In the genomic region with DNA sequence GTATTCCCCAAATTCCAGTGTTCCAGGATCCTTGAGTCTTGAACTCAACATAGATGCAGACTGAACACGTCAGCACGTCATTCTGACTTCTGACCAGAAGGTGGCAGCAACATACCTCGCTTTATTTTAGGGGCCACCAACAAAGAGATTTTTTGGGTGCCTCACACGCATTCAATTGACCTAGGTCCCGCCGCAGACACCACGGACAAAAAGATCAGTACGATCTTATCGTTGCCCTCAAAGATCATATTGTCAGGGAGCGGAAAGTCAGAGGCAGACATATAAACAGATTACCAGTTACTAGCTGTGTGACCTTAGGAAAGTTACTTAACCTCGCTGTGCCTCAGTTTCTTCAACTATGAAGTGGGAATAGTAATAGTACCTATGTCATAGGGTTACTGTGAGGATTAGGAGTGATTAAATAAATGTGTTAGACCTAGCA, we compare ENCODE assay signal across 8 cellular contexts. TPM values are rescaled to one million over a fixed set of nuclear protein-coding genes. Genes with fewer than 3 reads are reported as not detected.
A peak's percentile ranks its signal among the peaks of the same experiment; 100 is the strongest.
DNase-seq lines count a peak whose midpoint lies in the region; ATAC-seq and TF ChIP-seq lines count a peak whose summit lies in the region.

No MANE protein-coding gene starts in this region.

- no peaks in the 10 kb centered on the region for H3K36me3 ChIP-seq in mesendoderm (ENCODE audit: control insufficient read depth, insufficient read depth, low read length)

- no peaks in the 10 kb centered on the region for H3K9me3 Mint-ChIP-seq in stimulated activated effector memory CD8-positive, alpha-beta T cell treated with anti-CD3 and anti-CD28 coated beads, Interleukin-12 subunit alpha, Interleukin-12 subunit beta, amount 100 ng/mL, for 72 hours

- H3K4me3 ChIP-seq in dorsolateral prefrontal cortex (no peak overlapping the region), mesendoderm (ENCODE audit: low read length) (no peak overlapping the region)

- H3K79me1 ChIP-seq in mesendoderm (ENCODE audit: low read length), result no peaks in the 10 kb centered on the region

- H2BK5ac ChIP-seq in mesendoderm (ENCODE audit: low read length), result no peak overlapping the region

- H3K27me3 ChIP-seq in dorsolateral prefrontal cortex (peaks cover 0 to 3% (median 0%) of the 10 kb centered on the region in 45 donors), mesendoderm (ENCODE audit: insufficient read depth, low read length, poor library complexity) (no peaks in the 10 kb centered on the region)

- no peak overlapping the region for H3K18ac ChIP-seq in mesendoderm (ENCODE audit: low read length)

- H3K79me2 ChIP-seq in mesendoderm (ENCODE audit: control insufficient read depth, insufficient read depth, low read length), result no peaks in the 10 kb centered on the region

- H3K36me3 Mint-ChIP-seq in stimulated activated effector memory CD8-positive, alpha-beta T cell treated with anti-CD3 and anti-CD28 coated beads, Interleukin-12 subunit alpha, Interleukin-12 subunit beta, amount 100 ng/mL, for 72 hours, result no peaks in the 10 kb centered on the region

- no peak overlapping the region for H2AK5ac ChIP-seq in mesendoderm (ENCODE audit: low read length)

- no peak overlapping the region for H3K27ac Mint-ChIP-seq in stimulated activated effector memory CD8-positive, alpha-beta T cell treated with anti-CD3 and anti-CD28 coated beads, Interleukin-12 subunit alpha, Interleukin-12 subunit beta, amount 100 ng/mL, for 72 hours

- H3K27ac ChIP-seq in dorsolateral prefrontal cortex (no peak overlapping the region), mesendoderm (ENCODE audit: low read depth, low read length) (no peak overlapping the region)

- H3K9ac ChIP-seq in mesendoderm (ENCODE audit: low read length), result no peak overlapping the region

- no peak overlapping the region for H2BK15ac ChIP-seq in mesendoderm (replicated peaks; ENCODE audit: low read depth)

- no peak overlapping the region for H3K23ac ChIP-seq in mesendoderm (ENCODE audit: low read length)

- no CpG with 5 or more reads among the region's 11 CpGs for WGBS in mesendoderm (ENCODE audit: extremely low coverage, insufficient coverage, low lambda C conversion rate)

- no peaks in the 10 kb centered on the region for H3K4me1 ChIP-seq in mesendoderm (ENCODE audit: control insufficient read depth, low read depth, low read length)

- intact Hi-C loops in dorsolateral prefrontal cortex (cut with DNase I), result loop anchor here (2.0 to 10.0 kb wide), 4 partner anchors 46 to 226 kb away; no protein-coding TSS in a partner anchor

- TF ChIP-seq CTCF in dorsolateral prefrontal cortex (IDR thresholded peaks at IDR 0.05 in 54 of 56, conservative IDR thresholded peaks at IDR 0.05 in 2 of 56; ENCODE audit: low read depth in 1 of 56, partially characterized antibody in 56 of 56), result peak; percentile 63 to 93 (median 84)

- no peak overlapping the region for H3K4me2 ChIP-seq in mesendoderm (ENCODE audit: low read length)

- H4K5ac ChIP-seq in mesendoderm (ENCODE audit: low read length), result no peak overlapping the region

- H4K8ac ChIP-seq in mesendoderm (ENCODE audit: low read depth, low read length), result no peak overlapping the region

- DNase-seq in NCI-H2029 (lab: John Stamatoyannopoulos, UW) (peak; percentile 22), NCI-H2029 treated with DMSO at 0.1 percent for 48 hours (lab: John Stamatoyannopoulos, UW) (no peak), NCI-H128 (lab: John Stamatoyannopoulos, UW; ENCODE audit: unreplicated experiment) (peak; percentile 31), dorsolateral prefrontal cortex (peak in 5 of 10 donors; percentile 55 to 73 (median 62)), mesendoderm (peak; percentile 58)
- DNase-seq in activated CD4-positive, alpha-beta T cell treated with anti-CD3 and anti-CD28 coated beads, Interleukin-2, amount 50 U/mL, for 48 hours, result peak; percentile 65 to 80
- peak; percentile 60 to 83 for DNase-seq in stimulated activated effector memory CD8-positive, alpha-beta T cell treated with anti-CD3 and anti-CD28 coated beads, Interleukin-12 subunit alpha, Interleukin-12 subunit beta, amount 100 ng/mL, for 72 hours (ENCODE audit: low spot score in 2 of 2)

- H3K4ac ChIP-seq in mesendoderm (ENCODE audit: low read depth, low read length), result no peak overlapping the region

- peak; percentile 67 for ATAC-seq in stimulated activated effector memory CD8-positive, alpha-beta T cell treated with anti-CD3 and anti-CD28 coated beads, Interleukin-12 subunit alpha, Interleukin-12 subunit beta, amount 100 ng/mL, for 72 hours
- ATAC-seq in HG03520 (IDR thresholded peaks at IDR 0.05; ENCODE audit: unreplicated experiment), result no peak

- no peaks in the 10 kb centered on the region for H3K4me1 Mint-ChIP-seq in stimulated activated effector memory CD8-positive, alpha-beta T cell treated with anti-CD3 and anti-CD28 coated beads, Interleukin-12 subunit alpha, Interleukin-12 subunit beta, amount 100 ng/mL, for 72 hours

- H2BK120ac ChIP-seq in mesendoderm (ENCODE audit: low read depth, low read length), result no peak overlapping the region

- H3K56ac ChIP-seq in mesendoderm (ENCODE audit: low read length), result no peak overlapping the region

- no peak overlapping the region for H3K4me3 Mint-ChIP-seq in stimulated activated effector memory CD8-positive, alpha-beta T cell treated with anti-CD3 and anti-CD28 coated beads, Interleukin-12 subunit alpha, Interleukin-12 subunit beta, amount 100 ng/mL, for 72 hours

RNA-seq across cellular contexts. Expression of gene PRPH, which starts 6.5 kb away (rescaled TPM):
- 1 to 10 TPM in 40 of 120 experiments, under 1 TPM in 58, not detected in 22; 0.15 to 10.0 (median 0.84) TPM for total RNA-seq in dorsolateral prefrontal cortex
- polyA plus RNA-seq in mesendoderm (2013, experiment 1 of 2), result 0.49 TPM
- 0.49 TPM for polyA plus RNA-seq in mesendoderm (2013, experiment 2 of 2)

RNA-seq across cellular contexts. Expression of gene TUBA1C, which starts 23.6 kb away (rescaled TPM):
- total RNA-seq in dorsolateral prefrontal cortex, result 10 to 100 TPM in 95 of 120 experiments, 1 to 10 TPM in 25; 3.6 to 40.5 (median 14.6) TPM
- 1,199 TPM for polyA plus RNA-seq in mesendoderm (2013, experiment 1 of 2)
- polyA plus RNA-seq in mesendoderm (2013, experiment 2 of 2), result 1,164 TPM

RNA-seq across cellular contexts. Expression of gene TROAP, which starts 34.6 kb away (rescaled TPM):
- 1 to 10 TPM in 3 of 120 experiments, under 1 TPM in 15, not detected in 102; 0.17 to 1.9 (median 0.52) TPM for total RNA-seq in dorsolateral prefrontal cortex
- 57.2 TPM for polyA plus RNA-seq in mesendoderm (2013, experiment 1 of 2)
- polyA plus RNA-seq in mesendoderm (2013, experiment 2 of 2), result 56.2 TPM

RNA-seq across cellular contexts. Expression of gene C1QL4, which starts 48.6 kb away (rescaled TPM):
- 1 to 10 TPM in 5 of 120 experiments, under 1 TPM in 64, not detected in 51; 0.19 to 1.4 (median 0.44) TPM for total RNA-seq in dorsolateral prefrontal cortex
- 0.06 TPM for polyA plus RNA-seq in mesendoderm (2013, experiment 1 of 2)
- 0.04 TPM for polyA plus RNA-seq in mesendoderm (2013, experiment 2 of 2)

RNA-seq across cellular contexts. Expression of gene DNAJC22, which starts 58.3 kb away (rescaled TPM):
- 1 to 10 TPM in 115 of 120 experiments, under 1 TPM in 5; 0.49 to 8.3 (median 3.0) TPM for total RNA-seq in dorsolateral prefrontal cortex
- polyA plus RNA-seq in mesendoderm (2013, experiment 1 of 2), result 0.41 TPM
- polyA plus RNA-seq in mesendoderm (2013, experiment 2 of 2), result 0.32 TPM
